In the genomic region with DNA sequence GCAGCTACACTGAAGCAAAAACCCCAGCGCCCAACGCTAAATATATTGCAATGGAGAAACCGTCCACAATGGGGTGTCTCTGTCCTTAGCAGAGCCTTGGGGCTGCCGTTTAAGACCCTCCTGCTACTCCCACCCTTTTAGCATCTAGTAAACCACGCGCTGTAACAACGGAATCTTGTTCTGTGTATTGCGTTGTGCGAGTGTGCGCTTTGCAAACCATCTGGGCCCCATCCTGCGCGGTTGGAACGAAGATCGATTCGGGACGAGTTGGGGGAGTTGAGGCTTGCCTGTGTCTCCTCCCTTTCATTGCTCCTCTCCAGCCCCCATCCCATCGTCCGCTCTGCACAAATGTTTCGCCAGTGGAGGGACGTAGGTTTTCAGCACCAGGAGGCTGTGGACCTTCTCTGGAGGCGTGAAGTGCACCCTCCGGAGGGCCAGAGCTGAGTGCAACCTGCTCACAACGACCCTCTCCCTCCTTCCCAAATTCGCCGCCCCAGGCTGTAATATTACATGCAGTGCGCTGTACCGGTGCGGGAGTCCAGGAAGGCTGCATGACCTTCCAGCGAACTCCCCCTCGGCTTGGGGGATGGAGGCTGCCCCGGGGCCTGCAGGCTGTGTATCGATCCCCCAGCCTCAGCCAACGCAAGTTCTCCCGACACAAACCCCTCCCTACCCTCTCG, we compare ENCODE assay signal across 1 cellular context.
TF ChIP-seq lines count a peak whose summit lies in the region.

No MANE protein-coding gene starts in this region.

TF ChIP-seq in HepG2, 621 proteins besides CTCF, POLR2A, EP300 and RAD21 (continued from another document and continues in another):
- TF ChIP-seq, protein P1, sequence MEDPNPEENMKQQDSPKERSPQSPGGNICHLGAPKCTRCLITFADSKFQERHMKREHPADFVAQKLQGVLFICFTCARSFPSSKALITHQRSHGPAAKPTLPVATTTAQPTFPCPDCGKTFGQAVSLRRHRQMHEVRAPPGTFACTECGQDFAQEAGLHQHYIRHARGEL (CRISPR knock-in tag; IDR thresholded peaks at IDR 0.05), result no peak
- peak; percentile 63; the same call in 1 of the 2 replicates for TF ChIP-seq DNMT1 (CRISPR knock-in tag; IDR thresholded peaks at IDR 0.05)
- TF ChIP-seq ZNF589 (CRISPR knock-in tag; conservative IDR thresholded peaks at IDR 0.05), result 0 out of 2 replicates have a peak, but pooled peaks have one; percentile 24
- TF ChIP-seq ZNF720 (CRISPR knock-in tag; IDR thresholded peaks at IDR 0.05), result no peak
- no peak for TF ChIP-seq ZNF841 (CRISPR knock-in tag; IDR thresholded peaks at IDR 0.05; ENCODE audit: borderline replicate concordance)
- TF ChIP-seq PLRG1 (conservative IDR thresholded peaks at IDR 0.05), result no peak
- TF ChIP-seq ISL2 (CRISPR knock-in tag; IDR thresholded peaks at IDR 0.05), result no peak
- no peak for TF ChIP-seq TAF1 (CRISPR knock-in tag; IDR thresholded peaks at IDR 0.05)
- TF ChIP-seq, protein P2, sequence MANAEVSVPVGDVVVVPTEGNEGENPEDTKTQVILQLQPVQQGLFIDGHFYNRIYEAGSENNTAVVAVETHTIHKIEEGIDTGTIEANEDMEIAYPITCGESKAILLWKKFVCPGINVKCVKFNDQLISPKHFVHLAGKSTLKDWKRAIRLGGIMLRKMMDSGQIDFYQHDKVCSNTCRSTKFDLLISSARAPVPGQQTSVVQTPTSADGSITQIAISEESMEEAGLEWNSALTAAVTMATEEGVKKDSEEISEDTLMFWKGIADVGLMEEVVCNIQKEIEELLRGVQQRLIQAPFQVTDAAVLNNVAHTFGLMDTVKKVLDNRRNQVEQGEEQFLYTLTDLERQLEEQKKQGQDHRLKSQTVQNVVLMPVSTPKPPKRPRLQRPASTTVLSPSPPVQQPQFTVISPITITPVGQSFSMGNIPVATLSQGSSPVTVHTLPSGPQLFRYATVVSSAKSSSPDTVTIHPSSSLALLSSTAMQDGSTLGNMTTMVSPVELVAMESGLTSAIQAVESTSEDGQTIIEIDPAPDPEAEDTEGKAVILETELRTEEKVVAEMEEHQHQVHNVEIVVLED (CRISPR knock-in tag; IDR thresholded peaks at IDR 0.05; ENCODE audit: borderline replicate concordance), result no peak
- TF ChIP-seq ZSCAN20 (CRISPR knock-in tag; IDR thresholded peaks at IDR 0.05; ENCODE audit: borderline replicate concordance), result no peak
- TF ChIP-seq, protein P3, sequence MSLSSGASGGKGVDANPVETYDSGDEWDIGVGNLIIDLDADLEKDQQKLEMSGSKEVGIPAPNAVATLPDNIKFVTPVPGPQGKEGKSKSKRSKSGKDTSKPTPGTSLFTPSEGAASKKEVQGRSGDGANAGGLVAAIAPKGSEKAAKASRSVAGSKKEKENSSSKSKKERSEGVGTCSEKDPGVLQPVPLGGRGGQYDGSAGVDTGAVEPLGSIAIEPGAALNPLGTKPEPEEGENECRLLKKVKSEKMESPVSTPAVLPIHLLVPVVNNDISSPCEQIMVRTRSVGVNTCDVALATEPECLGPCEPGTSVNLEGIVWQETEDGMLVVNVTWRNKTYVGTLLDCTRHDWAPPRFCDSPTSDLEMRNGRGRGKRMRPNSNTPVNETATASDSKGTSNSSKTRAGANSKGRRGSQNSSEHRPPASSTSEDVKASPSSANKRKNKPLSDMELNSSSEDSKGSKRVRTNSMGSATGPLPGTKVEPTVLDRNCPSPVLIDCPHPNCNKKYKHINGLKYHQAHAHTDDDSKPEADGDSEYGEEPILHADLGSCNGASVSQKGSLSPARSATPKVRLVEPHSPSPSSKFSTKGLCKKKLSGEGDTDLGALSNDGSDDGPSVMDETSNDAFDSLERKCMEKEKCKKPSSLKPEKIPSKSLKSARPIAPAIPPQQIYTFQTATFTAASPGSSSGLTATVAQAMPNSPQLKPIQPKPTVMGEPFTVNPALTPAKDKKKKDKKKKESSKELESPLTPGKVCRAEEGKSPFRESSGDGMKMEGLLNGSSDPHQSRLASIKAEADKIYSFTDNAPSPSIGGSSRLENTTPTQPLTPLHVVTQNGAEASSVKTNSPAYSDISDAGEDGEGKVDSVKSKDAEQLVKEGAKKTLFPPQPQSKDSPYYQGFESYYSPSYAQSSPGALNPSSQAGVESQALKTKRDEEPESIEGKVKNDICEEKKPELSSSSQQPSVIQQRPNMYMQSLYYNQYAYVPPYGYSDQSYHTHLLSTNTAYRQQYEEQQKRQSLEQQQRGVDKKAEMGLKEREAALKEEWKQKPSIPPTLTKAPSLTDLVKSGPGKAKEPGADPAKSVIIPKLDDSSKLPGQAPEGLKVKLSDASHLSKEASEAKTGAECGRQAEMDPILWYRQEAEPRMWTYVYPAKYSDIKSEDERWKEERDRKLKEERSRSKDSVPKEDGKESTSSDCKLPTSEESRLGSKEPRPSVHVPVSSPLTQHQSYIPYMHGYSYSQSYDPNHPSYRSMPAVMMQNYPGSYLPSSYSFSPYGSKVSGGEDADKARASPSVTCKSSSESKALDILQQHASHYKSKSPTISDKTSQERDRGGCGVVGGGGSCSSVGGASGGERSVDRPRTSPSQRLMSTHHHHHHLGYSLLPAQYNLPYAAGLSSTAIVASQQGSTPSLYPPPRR (CRISPR knock-in tag; IDR thresholded peaks at IDR 0.05; ENCODE audit: borderline replicate concordance), result no peak
- no peak for TF ChIP-seq SIX1 (CRISPR knock-in tag; IDR thresholded peaks at IDR 0.05; ENCODE audit: borderline replicate concordance)
- TF ChIP-seq SPEN (CRISPR knock-in tag; IDR thresholded peaks at IDR 0.05; ENCODE audit: low read depth), result no peak
- TF ChIP-seq, protein P4, sequence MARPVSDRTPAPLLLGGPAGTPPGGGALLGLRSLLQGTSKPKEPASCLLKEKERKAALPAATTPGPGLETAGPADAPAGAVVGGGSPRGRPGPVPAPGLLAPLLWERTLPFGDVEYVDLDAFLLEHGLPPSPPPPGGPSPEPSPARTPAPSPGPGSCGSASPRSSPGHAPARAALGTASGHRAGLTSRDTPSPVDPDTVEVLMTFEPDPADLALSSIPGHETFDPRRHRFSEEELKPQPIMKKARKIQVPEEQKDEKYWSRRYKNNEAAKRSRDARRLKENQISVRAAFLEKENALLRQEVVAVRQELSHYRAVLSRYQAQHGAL (CRISPR knock-in tag; IDR thresholded peaks at IDR 0.05; ENCODE audit: not compliant biosample characterization), result no peak
- TF ChIP-seq RARA (CRISPR knock-in tag; IDR thresholded peaks at IDR 0.05), result peak; percentile 55; the same call in 1 of the 2 replicates
- no peak for TF ChIP-seq RAD51 (IDR thresholded peaks at IDR 0.05; ENCODE audit: borderline replicate concordance)
- TF ChIP-seq, protein P5, sequence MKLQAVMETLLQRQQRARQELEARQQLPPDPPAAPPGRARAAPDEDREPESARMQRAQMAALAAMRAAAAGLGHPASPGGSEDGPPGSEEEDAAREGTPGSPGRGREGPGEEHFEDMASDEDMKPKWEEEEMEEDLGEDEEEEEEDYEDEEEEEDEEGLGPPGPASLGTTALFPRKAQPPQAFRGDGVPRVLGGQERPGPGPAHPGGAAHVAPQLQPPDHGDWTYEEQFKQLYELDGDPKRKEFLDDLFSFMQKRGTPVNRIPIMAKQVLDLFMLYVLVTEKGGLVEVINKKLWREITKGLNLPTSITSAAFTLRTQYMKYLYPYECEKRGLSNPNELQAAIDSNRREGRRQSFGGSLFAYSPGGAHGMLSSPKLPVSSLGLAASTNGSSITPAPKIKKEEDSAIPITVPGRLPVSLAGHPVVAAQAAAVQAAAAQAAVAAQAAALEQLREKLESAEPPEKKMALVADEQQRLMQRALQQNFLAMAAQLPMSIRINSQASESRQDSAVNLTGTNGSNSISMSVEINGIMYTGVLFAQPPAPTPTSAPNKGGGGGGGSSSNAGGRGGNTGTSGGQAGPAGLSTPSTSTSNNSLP (IDR thresholded peaks at IDR 0.05; ENCODE audit: low read depth, low read length), result no peak
- TF ChIP-seq, protein P6, sequence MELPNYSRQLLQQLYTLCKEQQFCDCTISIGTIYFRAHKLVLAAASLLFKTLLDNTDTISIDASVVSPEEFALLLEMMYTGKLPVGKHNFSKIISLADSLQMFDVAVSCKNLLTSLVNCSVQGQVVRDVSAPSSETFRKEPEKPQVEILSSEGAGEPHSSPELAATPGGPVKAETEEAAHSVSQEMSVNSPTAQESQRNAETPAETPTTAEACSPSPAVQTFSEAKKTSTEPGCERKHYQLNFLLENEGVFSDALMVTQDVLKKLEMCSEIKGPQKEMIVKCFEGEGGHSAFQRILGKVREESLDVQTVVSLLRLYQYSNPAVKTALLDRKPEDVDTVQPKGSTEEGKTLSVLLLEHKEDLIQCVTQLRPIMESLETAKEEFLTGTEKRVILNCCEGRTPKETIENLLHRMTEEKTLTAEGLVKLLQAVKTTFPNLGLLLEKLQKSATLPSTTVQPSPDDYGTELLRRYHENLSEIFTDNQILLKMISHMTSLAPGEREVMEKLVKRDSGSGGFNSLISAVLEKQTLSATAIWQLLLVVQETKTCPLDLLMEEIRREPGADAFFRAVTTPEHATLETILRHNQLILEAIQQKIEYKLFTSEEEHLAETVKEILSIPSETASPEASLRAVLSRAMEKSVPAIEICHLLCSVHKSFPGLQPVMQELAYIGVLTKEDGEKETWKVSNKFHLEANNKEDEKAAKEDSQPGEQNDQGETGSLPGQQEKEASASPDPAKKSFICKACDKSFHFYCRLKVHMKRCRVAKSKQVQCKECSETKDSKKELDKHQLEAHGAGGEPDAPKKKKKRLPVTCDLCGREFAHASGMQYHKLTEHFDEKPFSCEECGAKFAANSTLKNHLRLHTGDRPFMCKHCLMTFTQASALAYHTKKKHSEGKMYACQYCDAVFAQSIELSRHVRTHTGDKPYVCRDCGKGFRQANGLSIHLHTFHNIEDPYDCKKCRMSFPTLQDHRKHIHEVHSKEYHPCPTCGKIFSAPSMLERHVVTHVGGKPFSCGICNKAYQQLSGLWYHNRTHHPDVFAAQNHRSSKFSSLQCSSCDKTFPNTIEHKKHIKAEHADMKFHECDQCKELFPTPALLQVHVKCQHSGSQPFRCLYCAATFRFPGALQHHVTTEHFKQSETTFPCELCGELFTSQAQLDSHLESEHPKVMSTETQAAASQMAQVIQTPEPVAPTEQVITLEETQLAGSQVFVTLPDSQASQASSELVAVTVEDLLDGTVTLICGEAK (IDR thresholded peaks at IDR 0.05), result no peak
- TF ChIP-seq, protein P6 (CRISPR knock-in tag; IDR thresholded peaks at IDR 0.05), result peak; percentile 82
- TF ChIP-seq, protein P7, sequence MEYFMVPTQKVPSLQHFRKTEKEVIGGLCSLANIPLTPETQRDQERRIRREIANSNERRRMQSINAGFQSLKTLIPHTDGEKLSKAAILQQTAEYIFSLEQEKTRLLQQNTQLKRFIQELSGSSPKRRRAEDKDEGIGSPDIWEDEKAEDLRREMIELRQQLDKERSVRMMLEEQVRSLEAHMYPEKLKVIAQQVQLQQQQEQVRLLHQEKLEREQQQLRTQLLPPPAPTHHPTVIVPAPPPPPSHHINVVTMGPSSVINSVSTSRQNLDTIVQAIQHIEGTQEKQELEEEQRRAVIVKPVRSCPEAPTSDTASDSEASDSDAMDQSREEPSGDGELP (IDR thresholded peaks at IDR 0.05; ENCODE audit: borderline replicate concordance, low read depth), result no peak
- TF ChIP-seq NFE2 (CRISPR knock-in tag; IDR thresholded peaks at IDR 0.05), result no peak
- no peak for TF ChIP-seq TRIM24 (CRISPR knock-in tag; IDR thresholded peaks at IDR 0.05)
- TF ChIP-seq ZNF460 (CRISPR knock-in tag; IDR thresholded peaks at IDR 0.05; ENCODE audit: borderline replicate concordance), result no peak
- peak; percentile 56; the same call in 1 of the 2 replicates for TF ChIP-seq ZNF788 (CRISPR knock-in tag; IDR thresholded peaks at IDR 0.05; ENCODE audit: borderline replicate concordance)
- TF ChIP-seq ZNF781 (CRISPR knock-in tag; IDR thresholded peaks at IDR 0.05; ENCODE audit: borderline replicate concordance, not compliant biosample characterization), result no peak
- no peak for TF ChIP-seq SP5 (CRISPR knock-in tag; IDR thresholded peaks at IDR 0.05; ENCODE audit: borderline replicate concordance, low read depth)
- no peak for TF ChIP-seq ZNF879 (CRISPR knock-in tag; IDR thresholded peaks at IDR 0.05)
- TF ChIP-seq, protein P8, sequence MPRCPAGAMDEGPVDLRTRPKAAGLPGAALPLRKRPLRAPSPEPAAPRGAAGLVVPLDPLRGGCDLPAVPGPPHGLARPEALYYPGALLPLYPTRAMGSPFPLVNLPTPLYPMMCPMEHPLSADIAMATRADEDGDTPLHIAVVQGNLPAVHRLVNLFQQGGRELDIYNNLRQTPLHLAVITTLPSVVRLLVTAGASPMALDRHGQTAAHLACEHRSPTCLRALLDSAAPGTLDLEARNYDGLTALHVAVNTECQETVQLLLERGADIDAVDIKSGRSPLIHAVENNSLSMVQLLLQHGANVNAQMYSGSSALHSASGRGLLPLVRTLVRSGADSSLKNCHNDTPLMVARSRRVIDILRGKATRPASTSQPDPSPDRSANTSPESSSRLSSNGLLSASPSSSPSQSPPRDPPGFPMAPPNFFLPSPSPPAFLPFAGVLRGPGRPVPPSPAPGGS (CRISPR knock-in tag; IDR thresholded peaks at IDR 0.05), result no peak
- TF ChIP-seq PRMT3 (CRISPR knock-in tag; IDR thresholded peaks at IDR 0.05; ENCODE audit: borderline replicate concordance, low read depth), result no peak
- TF ChIP-seq, protein P9, sequence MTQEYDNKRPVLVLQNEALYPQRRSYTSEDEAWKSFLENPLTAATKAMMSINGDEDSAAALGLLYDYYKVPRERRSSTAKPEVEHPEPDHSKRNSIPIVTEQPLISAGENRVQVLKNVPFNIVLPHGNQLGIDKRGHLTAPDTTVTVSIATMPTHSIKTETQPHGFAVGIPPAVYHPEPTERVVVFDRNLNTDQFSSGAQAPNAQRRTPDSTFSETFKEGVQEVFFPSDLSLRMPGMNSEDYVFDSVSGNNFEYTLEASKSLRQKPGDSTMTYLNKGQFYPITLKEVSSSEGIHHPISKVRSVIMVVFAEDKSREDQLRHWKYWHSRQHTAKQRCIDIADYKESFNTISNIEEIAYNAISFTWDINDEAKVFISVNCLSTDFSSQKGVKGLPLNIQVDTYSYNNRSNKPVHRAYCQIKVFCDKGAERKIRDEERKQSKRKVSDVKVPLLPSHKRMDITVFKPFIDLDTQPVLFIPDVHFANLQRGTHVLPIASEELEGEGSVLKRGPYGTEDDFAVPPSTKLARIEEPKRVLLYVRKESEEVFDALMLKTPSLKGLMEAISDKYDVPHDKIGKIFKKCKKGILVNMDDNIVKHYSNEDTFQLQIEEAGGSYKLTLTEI (CRISPR knock-in tag; conservative IDR thresholded peaks at IDR 0.05), result no peak
